11 cellular contexts compared by ENCODE assay signal in the genomic region with DNA sequence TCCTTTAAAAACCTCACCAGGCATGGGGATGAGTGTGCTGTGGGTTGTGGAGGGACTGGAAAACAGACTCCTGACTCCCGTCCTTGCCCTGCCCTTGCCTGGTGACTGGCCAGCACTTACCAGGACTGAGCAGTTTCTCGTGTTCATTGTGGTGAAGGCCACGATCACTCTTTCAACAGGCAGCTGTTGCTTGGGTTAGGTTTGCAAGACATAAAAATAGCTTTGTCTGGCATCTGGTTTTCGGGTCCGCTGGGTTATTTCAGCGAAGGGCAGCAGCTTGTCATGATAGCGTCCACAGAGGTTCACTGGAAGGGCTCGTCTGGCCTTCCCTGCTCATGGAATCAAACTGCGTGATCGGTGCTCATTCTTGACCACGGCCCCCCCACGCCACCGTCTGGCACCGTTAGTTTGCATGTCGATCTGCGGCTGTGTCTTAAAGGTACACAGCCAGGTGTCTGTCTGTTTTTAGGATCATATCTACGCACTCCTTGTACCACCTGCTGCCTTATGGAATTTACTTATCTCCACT. TPM values are rescaled to one million over a fixed set of nuclear protein-coding genes. Genes with fewer than 3 reads are reported as not detected.
DNase-seq lines count a peak whose midpoint lies in the region; ATAC-seq and TF ChIP-seq lines count a peak whose summit lies in the region.
"Had no signal": no experiment of that assay in that cellular context is flagged by ENCODE, and none has a peak within 500 bp of the region (broad histone marks: within the 10 kb centered on the region; RNA-seq: fewer than 3 reads in every experiment).

No MANE protein-coding gene starts in this region.

- H3K36me3 ChIP-seq in BLaER1 (no peaks in the 10 kb centered on the region), SU-DHL-6 (ENCODE audit: low read length) (no peaks in the 10 kb centered on the region), rectal smooth muscle tissue (ENCODE audit: control insufficient read depth, insufficient read depth, low read length) (no peaks in the 10 kb centered on the region), Peyer's patch (peaks cover 0 to 4% (median 0%) of the 10 kb centered on the region in 3 donors)

- H4K20me1 ChIP-seq in BLaER1 (no peaks in the 10 kb centered on the region), SU-DHL-6 (ENCODE audit: low read depth, low read length) (no peaks in the 10 kb centered on the region)

- H3K9me2 ChIP-seq in SU-DHL-6 (replicated peaks; ENCODE audit: insufficient read depth, low read length), result no peaks in the 10 kb centered on the region

- H3K27me3 ChIP-seq in BLaER1 (no peaks in the 10 kb centered on the region), SU-DHL-6 (ENCODE audit: low read length) (no peaks in the 10 kb centered on the region), rectal smooth muscle tissue (ENCODE audit: control insufficient read depth, insufficient read depth, low read length) (no peaks in the 10 kb centered on the region), Peyer's patch (no peaks in the 10 kb centered on the region)

- H2AFZ ChIP-seq in SU-DHL-6 (ENCODE audit: low read depth, low read length, severe bottlenecking), result peak overlapping the region; percentile 15

- no peak for TF ChIP-seq POLR2A in Peyer's patch (IDR thresholded peaks at IDR 0.05)

- no peak overlapping the region for H3K4me3 Mint-ChIP-seq in progenitor cell of endocrine pancreas (ENCODE audit: low read depth)

- H3K4me2 ChIP-seq in BLaER1 (peak overlapping the region; percentile 17; the same call in 1 of the 2 replicates), SU-DHL-6 (ENCODE audit: low read depth, low read length, poor library complexity, severe bottlenecking) (peak overlapping the region; percentile 24)

- TF ChIP-seq CTCF in SU-DHL-6 (IDR thresholded peaks at IDR 0.05; ENCODE audit: insufficient read depth, low read length, poor library complexity, severe bottlenecking), result no peak
- TF ChIP-seq CTCF in Peyer's patch (IDR thresholded peaks at IDR 0.05), result no peak
- TF ChIP-seq CTCF in progenitor cell of endocrine pancreas (IDR thresholded peaks at IDR 0.05; ENCODE audit: unreplicated experiment), result no peak

- H3K27ac Mint-ChIP-seq in progenitor cell of endocrine pancreas, result no peak overlapping the region

- H3K9me3 ChIP-seq in BLaER1, result peaks cover 8% of the 10 kb centered on the region; the same call in 1 of the 2 replicates
- H3K9me3 ChIP-seq in SU-DHL-6 (ENCODE audit: insufficient read depth, low read length), result no peaks in the 10 kb centered on the region
- peaks cover 0 to 4% (median 0%) of the 10 kb centered on the region in 4 donors for H3K9me3 ChIP-seq in Peyer's patch

- peak; percentile 63 for DNase-seq in left ventricle myocardium superior
- DNase-seq in Peyer's patch, result no peak
- DNase-seq in D341Med (ENCODE audit: low spot score), result no peak
- no peak for DNase-seq in GDM1 (lab: John Stamatoyannopoulos, UW)
- DNase-seq in progenitor cell of endocrine pancreas (ENCODE audit: low spot score, unreplicated experiment), result no peak
- DNase-seq: activated T-cell treated with anti-CD3 and anti-CD28 coated beads, Interleukin-2, amount 50 U/mL, for 1 hour; dermis blood vessel endothelial cell; HCEC 1CT had no signal

- no peak overlapping the region for H3K9ac ChIP-seq in BLaER1
- H3K9ac ChIP-seq in SU-DHL-6 (ENCODE audit: low read length), result peak overlapping the region; percentile 6; the same call in 1 of the 2 replicates
- H3K9ac ChIP-seq in rectal smooth muscle tissue (ENCODE audit: low read length), result no peak overlapping the region

- H3K36me3 Mint-ChIP-seq in progenitor cell of endocrine pancreas (ENCODE audit: insufficient read depth), result peaks cover 4% of the 10 kb centered on the region

- intact Hi-C loops in left ventricle myocardium superior (cut with micrococcal nuclease), result no loop called here

- peak; percentile 68 for ATAC-seq in left ventricle myocardium superior

- peaks cover 8% of the 10 kb centered on the region for H3K9me3 Mint-ChIP-seq in progenitor cell of endocrine pancreas (ENCODE audit: low read depth)

- H3K27ac ChIP-seq in BLaER1 (no peak overlapping the region), SU-DHL-6 (ENCODE audit: low read depth, low read length) (no peak overlapping the region), rectal smooth muscle tissue (ENCODE audit: low read depth, low read length) (peak overlapping the region; percentile 67), Peyer's patch (peak overlapping the region in 2 of 4 donors; percentile 30 to 40)

- H3K27me3 Mint-ChIP-seq in progenitor cell of endocrine pancreas, result peaks cover 3% of the 10 kb centered on the region

- H3K4me1 ChIP-seq in BLaER1, result peaks cover 13% of the 10 kb centered on the region
- peaks cover 8% of the 10 kb centered on the region for H3K4me1 ChIP-seq in rectal smooth muscle tissue (ENCODE audit: control insufficient read depth, insufficient read depth, low read length)
- H3K4me1 ChIP-seq in Peyer's patch, result no peaks in the 10 kb centered on the region

- H3K4me1 Mint-ChIP-seq in progenitor cell of endocrine pancreas (ENCODE audit: low read depth), result peaks cover 2% of the 10 kb centered on the region

- no peaks in the 10 kb centered on the region for H3F3A ChIP-seq in SU-DHL-6 (ENCODE audit: insufficient read depth)

- H3K4me3 ChIP-seq in BLaER1 (no peak overlapping the region), SU-DHL-6 (ENCODE audit: insufficient read depth, low read length, poor library complexity, severe bottlenecking) (no peak overlapping the region), rectal smooth muscle tissue (ENCODE audit: low read length) (peak overlapping the region; percentile 9), Peyer's patch (peak overlapping the region in 1 of 4 donors; percentile 10)

- no peaks in the 10 kb centered on the region for H3K79me2 ChIP-seq in SU-DHL-6 (ENCODE audit: insufficient read depth, low read length)

RNA-seq across cellular contexts. Expression of a gene that starts 15.2 kb away (rescaled TPM):
- 177 TPM for total RNA-seq in left ventricle myocardium superior
- 100 to 1,000 TPM in 3 of 4 donors, 10 to 100 TPM in 1; 56.0 to 179 (median 152) TPM for total RNA-seq in Peyer's patch
- total RNA-seq in progenitor cell of endocrine pancreas, result 38.1 and 47.3 TPM in 2 replicates

RNA-seq across cellular contexts. Expression of a gene that starts 34.2 kb away (rescaled TPM):
- total RNA-seq in left ventricle myocardium superior, result 25.9 TPM
- total RNA-seq in Peyer's patch, result 10 to 100 TPM; 19.0 to 58.6 (median 21.3) TPM
- 81.5 and 84.1 TPM in 2 replicates for total RNA-seq in progenitor cell of endocrine pancreas

RNA-seq across cellular contexts. Expression of a gene that starts 38.3 kb away (rescaled TPM):
- 6.6 TPM for total RNA-seq in left ventricle myocardium superior
- 10 to 100 TPM in 1 of 4 donors, 1 to 10 TPM in 3; 5.2 to 26.4 (median 7.3) TPM for total RNA-seq in Peyer's patch
- total RNA-seq in progenitor cell of endocrine pancreas, result 22.0 and 28.9 TPM in 2 replicates
